1 cellular context compared by ENCODE assay signal in genomic region chr20:63495771-63496403, GRCh38.
TF ChIP-seq lines count a peak whose summit lies in the region.

No MANE protein-coding gene starts in this region.

TF ChIP-seq in HCT116, 20 proteins besides CTCF, POLR2A, EP300 and RAD21 (continued from another document):
- TF ChIP-seq, protein P1, sequence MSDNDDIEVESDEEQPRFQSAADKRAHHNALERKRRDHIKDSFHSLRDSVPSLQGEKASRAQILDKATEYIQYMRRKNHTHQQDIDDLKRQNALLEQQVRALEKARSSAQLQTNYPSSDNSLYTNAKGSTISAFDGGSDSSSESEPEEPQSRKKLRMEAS (IDR thresholded peaks at IDR 0.05) = no peak
- no peak for TF ChIP-seq ZFX (IDR thresholded peaks at IDR 0.05)
- TF ChIP-seq CEBPB (IDR thresholded peaks at IDR 0.05; ENCODE audit: low read depth) = no peak
- no peak for TF ChIP-seq EGR1 (IDR thresholded peaks at IDR 0.05; ENCODE audit: low read depth)
- no peak for TF ChIP-seq SRF (IDR thresholded peaks at IDR 0.05; ENCODE audit: low read depth)
- no peak for TF ChIP-seq YY1 (IDR thresholded peaks at IDR 0.05; ENCODE audit: extremely low read depth, insufficient replicate concordance, low read depth, low read length)
- TF ChIP-seq SP1 (IDR thresholded peaks at IDR 0.05; ENCODE audit: low read depth) = no peak
- TF ChIP-seq TCF7L2 (IDR thresholded peaks at IDR 0.05; ENCODE audit: borderline replicate concordance, extremely low read depth, insufficient read depth, insufficient read length) = no peak
- no peak for TF ChIP-seq EZH2 (IDR thresholded peaks at IDR 0.05)
- TF ChIP-seq CBX3 (IDR thresholded peaks at IDR 0.05; ENCODE audit: low read depth) = no peak
- TF ChIP-seq, protein P2, sequence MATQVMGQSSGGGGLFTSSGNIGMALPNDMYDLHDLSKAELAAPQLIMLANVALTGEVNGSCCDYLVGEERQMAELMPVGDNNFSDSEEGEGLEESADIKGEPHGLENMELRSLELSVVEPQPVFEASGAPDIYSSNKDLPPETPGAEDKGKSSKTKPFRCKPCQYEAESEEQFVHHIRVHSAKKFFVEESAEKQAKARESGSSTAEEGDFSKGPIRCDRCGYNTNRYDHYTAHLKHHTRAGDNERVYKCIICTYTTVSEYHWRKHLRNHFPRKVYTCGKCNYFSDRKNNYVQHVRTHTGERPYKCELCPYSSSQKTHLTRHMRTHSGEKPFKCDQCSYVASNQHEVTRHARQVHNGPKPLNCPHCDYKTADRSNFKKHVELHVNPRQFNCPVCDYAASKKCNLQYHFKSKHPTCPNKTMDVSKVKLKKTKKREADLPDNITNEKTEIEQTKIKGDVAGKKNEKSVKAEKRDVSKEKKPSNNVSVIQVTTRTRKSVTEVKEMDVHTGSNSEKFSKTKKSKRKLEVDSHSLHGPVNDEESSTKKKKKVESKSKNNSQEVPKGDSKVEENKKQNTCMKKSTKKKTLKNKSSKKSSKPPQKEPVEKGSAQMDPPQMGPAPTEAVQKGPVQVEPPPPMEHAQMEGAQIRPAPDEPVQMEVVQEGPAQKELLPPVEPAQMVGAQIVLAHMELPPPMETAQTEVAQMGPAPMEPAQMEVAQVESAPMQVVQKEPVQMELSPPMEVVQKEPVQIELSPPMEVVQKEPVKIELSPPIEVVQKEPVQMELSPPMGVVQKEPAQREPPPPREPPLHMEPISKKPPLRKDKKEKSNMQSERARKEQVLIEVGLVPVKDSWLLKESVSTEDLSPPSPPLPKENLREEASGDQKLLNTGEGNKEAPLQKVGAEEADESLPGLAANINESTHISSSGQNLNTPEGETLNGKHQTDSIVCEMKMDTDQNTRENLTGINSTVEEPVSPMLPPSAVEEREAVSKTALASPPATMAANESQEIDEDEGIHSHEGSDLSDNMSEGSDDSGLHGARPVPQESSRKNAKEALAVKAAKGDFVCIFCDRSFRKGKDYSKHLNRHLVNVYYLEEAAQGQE (IDR thresholded peaks at IDR 0.05; ENCODE audit: low read depth) = no peak
- TF ChIP-seq ZNF274 (IDR thresholded peaks at IDR 0.05; ENCODE audit: low read depth, low read length) = no peak
- TF ChIP-seq, protein P3, sequence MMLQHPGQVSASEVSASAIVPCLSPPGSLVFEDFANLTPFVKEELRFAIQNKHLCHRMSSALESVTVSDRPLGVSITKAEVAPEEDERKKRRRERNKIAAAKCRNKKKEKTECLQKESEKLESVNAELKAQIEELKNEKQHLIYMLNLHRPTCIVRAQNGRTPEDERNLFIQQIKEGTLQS (IDR thresholded peaks at IDR 0.05) = no peak
- no peak for TF ChIP-seq POLR2AphosphoS5 (IDR thresholded peaks at IDR 0.05; ENCODE audit: low read depth, low read length)
- no peak for TF ChIP-seq EZH2phosphoT487 (IDR thresholded peaks at IDR 0.05; ENCODE audit: borderline replicate concordance)
- TF ChIP-seq SIN3A (IDR thresholded peaks at IDR 0.05; ENCODE audit: low read depth) = no peak
- TF ChIP-seq FOSL1 (IDR thresholded peaks at IDR 0.05; ENCODE audit: low read depth) = no peak
